1 cellular context compared by ENCODE assay signal in genomic region chr1:228141082-228141870, GRCh38.
TF ChIP-seq lines count a peak whose summit lies in the region.

No MANE protein-coding gene starts in this region.

TF ChIP-seq in HepG2, 621 proteins besides CTCF, POLR2A, EP300 and RAD21 (continues in another document):
- TF ChIP-seq PRDM15 (CRISPR knock-in tag; IDR thresholded peaks at IDR 0.05): no peak
- TF ChIP-seq ARID4A (CRISPR knock-in tag; IDR thresholded peaks at IDR 0.05; ENCODE audit: borderline replicate concordance): peak; percentile 41; the same call in 1 of the 2 replicates
- TF ChIP-seq ZNF3 (CRISPR knock-in tag; IDR thresholded peaks at IDR 0.05): no peak
- TF ChIP-seq KMT2A (CRISPR knock-in tag; IDR thresholded peaks at IDR 0.05): no peak
- 0 out of 2 replicates have a peak, but pooled peaks have one; percentile 47 for TF ChIP-seq ZNF790 (CRISPR knock-in tag; IDR thresholded peaks at IDR 0.05; ENCODE audit: borderline replicate concordance)
- TF ChIP-seq RBAK (CRISPR knock-in tag; IDR thresholded peaks at IDR 0.05): no peak
- TF ChIP-seq FOSL1 (CRISPR knock-in tag; IDR thresholded peaks at IDR 0.05; ENCODE audit: borderline replicate concordance): no peak
- TF ChIP-seq MATR3 (CRISPR knock-in tag; IDR thresholded peaks at IDR 0.05): no peak
- TF ChIP-seq CSRNP1 (CRISPR knock-in tag; IDR thresholded peaks at IDR 0.05): 0 out of 2 replicates have a peak, but pooled peaks have one; percentile 58
- no peak for TF ChIP-seq ATF3 (CRISPR knock-in tag; IDR thresholded peaks at IDR 0.05)
- peak; percentile 16 for TF ChIP-seq ZNF407 (CRISPR knock-in tag; IDR thresholded peaks at IDR 0.05; ENCODE audit: not compliant biosample characterization)
- no peak for TF ChIP-seq IRF1 (CRISPR knock-in tag; IDR thresholded peaks at IDR 0.05; ENCODE audit: low read depth)
- peak; percentile 54; the same call in 1 of the 2 replicates for TF ChIP-seq MAX (IDR thresholded peaks at IDR 0.05)
- peak; percentile 41 for TF ChIP-seq ZNF883 (CRISPR knock-in tag; IDR thresholded peaks at IDR 0.05; ENCODE audit: not compliant biosample characterization)
- TF ChIP-seq ZNF687 (CRISPR knock-in tag; IDR thresholded peaks at IDR 0.05): peak; percentile 82
- no peak for TF ChIP-seq GATA4 (IDR thresholded peaks at IDR 0.05; ENCODE audit: borderline replicate concordance, low read depth)
- no peak for TF ChIP-seq PHF5A (CRISPR knock-in tag; IDR thresholded peaks at IDR 0.05; ENCODE audit: low read depth, unreplicated experiment)
- TF ChIP-seq ZNF773 (CRISPR knock-in tag; IDR thresholded peaks at IDR 0.05; ENCODE audit: borderline replicate concordance): no peak
